7 cellular contexts compared by ENCODE assay signal in the genomic region with DNA sequence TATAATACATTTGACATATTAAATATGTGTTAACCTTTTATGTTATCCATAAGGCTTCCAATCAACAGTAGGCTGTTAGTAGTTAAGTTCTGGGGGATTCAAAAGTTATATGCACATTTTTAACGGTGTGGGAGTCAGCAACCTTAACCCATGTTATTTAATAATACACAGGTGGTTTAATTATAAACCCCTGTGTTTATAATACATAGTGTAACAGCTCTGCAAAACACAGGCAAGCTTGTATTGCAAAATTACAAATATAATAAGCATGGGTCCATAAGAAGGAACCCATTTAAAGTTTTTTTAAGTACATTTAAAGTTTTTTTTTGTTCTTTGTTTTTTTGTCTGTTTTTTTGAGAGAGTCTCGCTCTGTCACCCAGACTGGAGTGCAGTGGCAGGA.
"Had no signal": no experiment of that assay in that cellular context is flagged by ENCODE, and none has a peak within 500 bp of the region (broad histone marks: within the 10 kb centered on the region; RNA-seq: fewer than 3 reads in every experiment).

No MANE protein-coding gene starts in this region.

- H3K27ac ChIP-seq: GM23248 had no signal

- H3K4me3 ChIP-seq: GM23248, HAP-1 had no signal

- H3K9me3 ChIP-seq: HAP-1 had no signal

- H3K4me1 ChIP-seq: HAP-1 had no signal

- H3K36me3 ChIP-seq: HAP-1 had no signal

- DNase-seq: GM23248, GOT3, H7, HFFc6, KBM-7 had no signal

- ATAC-seq: HCT116 had no signal

- H2AFZ ChIP-seq: GM23248 had no signal
